ENCODE assay signal across 8 cellular contexts in the genomic region with DNA sequence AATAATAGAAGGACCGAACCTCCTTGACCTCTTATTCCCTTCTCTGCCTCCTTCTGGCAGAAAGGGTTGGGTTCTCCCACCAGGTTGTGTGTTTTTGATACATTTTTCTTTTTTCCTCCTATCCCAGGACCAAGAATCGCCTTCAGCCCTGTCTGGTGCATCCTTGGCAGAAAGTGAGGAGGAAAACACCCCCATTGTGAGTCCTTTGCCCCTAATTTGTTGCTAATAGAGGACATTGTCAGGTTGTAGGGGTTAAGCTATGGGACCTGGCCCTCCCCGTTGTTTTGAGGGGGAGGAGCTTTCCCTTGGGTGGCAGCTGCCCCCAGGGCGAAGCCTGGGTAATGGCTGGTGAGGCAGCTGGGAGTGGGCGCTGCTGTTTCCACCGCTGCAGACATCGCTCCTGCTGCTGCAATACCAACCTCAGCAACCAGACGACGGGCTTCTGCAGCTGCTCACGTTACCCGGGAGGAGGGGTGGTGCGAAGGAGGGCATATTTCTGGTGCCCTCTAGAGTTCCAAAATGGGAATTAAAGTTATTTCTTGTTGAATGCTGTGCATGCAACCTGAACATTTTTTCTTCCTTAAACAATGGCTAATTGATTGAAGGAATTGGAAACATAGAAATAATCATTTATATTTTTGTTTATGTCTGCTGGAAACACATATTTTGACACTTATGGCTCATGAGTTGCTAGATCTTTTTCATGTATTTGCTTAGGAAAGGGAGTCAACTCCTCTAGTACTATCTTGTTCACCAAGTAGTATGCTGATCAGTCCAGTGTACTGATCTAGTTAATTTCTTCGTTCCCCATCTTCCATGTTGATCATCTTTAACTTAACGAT. TPM values are rescaled to one million over a fixed set of nuclear protein-coding genes. Genes with fewer than 3 reads are reported as not detected.
DNase-seq lines count a peak whose midpoint lies in the region; ATAC-seq, FAIRE-seq and TF ChIP-seq lines count a peak whose summit lies in the region.

No MANE protein-coding gene starts in this region.

- H3K9me3 ChIP-seq in HUES6 (ENCODE audit: control insufficient read depth, insufficient read depth, low read depth, low read length) (no peaks in the 10 kb centered on the region), NT2/D1 (ENCODE audit: insufficient read depth, low read length) (no peaks in the 10 kb centered on the region), endothelial cell of umbilical vein (replicated peaks; ENCODE audit: control insufficient read depth, insufficient read depth, low read length) (no peaks in the 10 kb centered on the region), mononuclear cell (ENCODE audit: low read depth, low read length) (no peaks in the 10 kb centered on the region)

- H3K4me3 ChIP-seq in HUES6 (ENCODE audit: low read depth, low read length) (peak overlapping the region; percentile 90), NT2/D1 (ENCODE audit: insufficient read length, low read depth) (peak overlapping the region; percentile 64), endothelial cell of umbilical vein (replicated peaks in 1 of 3; ENCODE audit: insufficient read depth in 1 of 3, low read depth in 1 of 3, low read length in 3 of 3) (peak overlapping the region; percentile 74 to 97 (median 97)), mononuclear cell (ENCODE audit: low read length) (peak overlapping the region; percentile 73)

- H3K9me1 ChIP-seq in endothelial cell of umbilical vein (replicated peaks; ENCODE audit: control insufficient read depth, extremely low read depth, insufficient read depth, low read length) = peaks cover 2% of the 10 kb centered on the region

- H4K20me1 ChIP-seq in endothelial cell of umbilical vein (replicated peaks; ENCODE audit: control insufficient read depth, extremely low read depth, insufficient read depth, low read length) = peaks cover 8% of the 10 kb centered on the region

- FAIRE-seq in D721Med (lab: Jason Lieb, UNC) (no peak), endothelial cell of umbilical vein (lab: Jason Lieb, UNC) (peak; percentile 82)

- H3K4me1 ChIP-seq in HUES6 (ENCODE audit: control insufficient read depth, insufficient read depth, low read length) (peaks cover 12% of the 10 kb centered on the region), NT2/D1 (ENCODE audit: insufficient read depth, insufficient read length) (no peaks in the 10 kb centered on the region), endothelial cell of umbilical vein (ENCODE audit: control insufficient read depth, extremely low read depth, insufficient read depth, low read length) (peaks cover 25% of the 10 kb centered on the region), mononuclear cell (ENCODE audit: insufficient read depth, low read length) (peaks cover 35% of the 10 kb centered on the region)

- H3K36me3 ChIP-seq in HUES6 (ENCODE audit: control insufficient read depth, insufficient read depth, low read length) (peaks cover 40% of the 10 kb centered on the region), NT2/D1 (ENCODE audit: insufficient read depth, insufficient read length, low read length) (peaks cover 5% of the 10 kb centered on the region), endothelial cell of umbilical vein (ENCODE audit: control insufficient read depth in 2 of 2, extremely low read depth in 1 of 2, insufficient read depth in 2 of 2, low read length in 2 of 2) (peaks cover 0 to 4% of the 10 kb centered on the region in 2 experiments)

- CTCF ChIA-PET in endothelial cell of umbilical vein (lab: Charles Lee) = interaction anchor here (0.6 to 1.2 kb wide), 11 partner anchors 9 to 114 kb away, joined by 3 to 30 read pairs (median 4); partner anchors contain the start of gene ZMYM5

- peaks cover 50% of the 10 kb centered on the region for H3K79me2 ChIP-seq in endothelial cell of umbilical vein (ENCODE audit: control insufficient read depth, insufficient read depth, low read length)

- DNase-seq in D721Med (ENCODE audit: insufficient read length, low spot score) = no peak
- DNase-seq in NT2/D1 (ENCODE audit: low read depth, low spot score) = no peak
- DNase-seq in activated CD8-positive, alpha-beta memory T cell treated with anti-CD3 and anti-CD28 coated beads, Interleukin-2, amount 50 U/mL, for 4 hours = peak; percentile 79
- DNase-seq in endothelial cell of umbilical vein (ENCODE audit: low read depth, low spot score) = peak; percentile 91
- DNase-seq in stimulated activated CD8-positive, alpha-beta memory T cell treated with anti-CD3 and anti-CD28 coated beads, Interleukin-2, amount 100 ng/mL, for 48 hours (ENCODE audit: low read depth in 2 of 2) = peak; percentile 68 to 72

- TF ChIP-seq CTCF in D721Med (IDR thresholded peaks at IDR 0.05; ENCODE audit: insufficient read depth, missing control alignments) (peak; percentile 72), endothelial cell of umbilical vein (IDR thresholded peaks at IDR 0.05; ENCODE audit: extremely low read depth in 1 of 2, insufficient read depth in 1 of 2, low read depth in 1 of 2, low read length in 2 of 2) (peak; percentile 70 to 75)

- BruUV-seq in endothelial cell of umbilical vein (replicated peaks; lab: Mats Ljungman, UMichigan) = no TSS peak

- POLR2A ChIA-PET in endothelial cell of umbilical vein (lab: Charles Lee) = no interaction called here

- H3K27ac ChIP-seq in HUES6 (ENCODE audit: low read depth, low read length) (peak overlapping the region; percentile 92), endothelial cell of umbilical vein (ENCODE audit: insufficient read depth, low read depth, low read length) (peak overlapping the region; percentile 82)

- ATAC-seq in GM21390 (IDR thresholded peaks at IDR 0.05; ENCODE audit: unreplicated experiment) = peak; percentile 36

- H3K27me3 ChIP-seq in HUES6 (ENCODE audit: control insufficient read depth, insufficient read depth, low read length) (no peaks in the 10 kb centered on the region), NT2/D1 (ENCODE audit: insufficient read depth, insufficient read length) (no peaks in the 10 kb centered on the region), endothelial cell of umbilical vein (ENCODE audit: control insufficient read depth in 2 of 2, insufficient read depth in 2 of 2, low read length in 2 of 2) (peaks cover 3 to 10% of the 10 kb centered on the region in 2 experiments), mononuclear cell (ENCODE audit: insufficient read depth, low read length) (no peaks in the 10 kb centered on the region)

- intact Hi-C loops in endothelial cell of umbilical vein (cut with micrococcal nuclease) = loop anchor here (2.0 kb wide), 2 partner anchors 33 to 177 kb away; partner anchors contain the start of gene PSPC1

- H2AFZ ChIP-seq in endothelial cell of umbilical vein (ENCODE audit: low read depth, low read length) = peak overlapping the region; percentile 80

- peak overlapping the region; percentile 97 for H3K4me2 ChIP-seq in endothelial cell of umbilical vein (ENCODE audit: insufficient read depth, low read length)

- dilution Hi-C loops in endothelial cell of umbilical vein (cut with MboI; ENCODE audit: extremely low pct_ligation_motif_present, low sequenced_read_pairs) = no loop called here

- no peak for TF ChIP-seq POLR2A in endothelial cell of umbilical vein (IDR thresholded peaks at IDR 0.05; ENCODE audit: low read depth, low read length)

- H3K9ac ChIP-seq in HUES6 (ENCODE audit: low read length) = peak overlapping the region; percentile 89
- peak overlapping the region; percentile 77 for H3K9ac ChIP-seq in NT2/D1 (ENCODE audit: insufficient read length, low read depth)
- peak overlapping the region; percentile 87 for H3K9ac ChIP-seq in endothelial cell of umbilical vein (replicated peaks; ENCODE audit: extremely low read depth, insufficient read depth, low read length)

TF ChIP-seq in endothelial cell of umbilical vein, 7 proteins besides CTCF, POLR2A, EP300 and RAD21:
- TF ChIP-seq MAX (IDR thresholded peaks at IDR 0.05; ENCODE audit: insufficient read depth, insufficient read length) = no peak
- TF ChIP-seq POLR2AphosphoS5 (IDR thresholded peaks at IDR 0.05; ENCODE audit: insufficient read depth, low read depth, low read length) = no peak
- no peak for TF ChIP-seq MYC (IDR thresholded peaks at IDR 0.05; ENCODE audit: low read depth, low read length)
- TF ChIP-seq EZH2 (IDR thresholded peaks at IDR 0.05; ENCODE audit: borderline replicate concordance, low read depth, low read length, severe bottlenecking) = no peak
- TF ChIP-seq JUN (IDR thresholded peaks at IDR 0.05; ENCODE audit: borderline replicate concordance, insufficient read depth, insufficient read length, low read depth) = no peak
- TF ChIP-seq FOS (IDR thresholded peaks at IDR 0.05; ENCODE audit: borderline replicate concordance, insufficient read depth, low read length) = no peak
- TF ChIP-seq GATA2 (IDR thresholded peaks at IDR 0.05; ENCODE audit: insufficient read depth, insufficient read length, low read depth, low read length) = no peak

RNA-seq across cellular contexts. Expression of gene ZMYM2, which starts 1.5 kb away (rescaled TPM):
- total RNA-seq in endothelial cell of umbilical vein (75.3 and 77.7 TPM in 2 replicates), mononuclear cell (120 TPM)
- 10.9 and 14.7 TPM in 2 replicates for polyA plus RNA-seq in endothelial cell of umbilical vein
- 14.6 and 16.3 TPM in 2 replicates for polyA plus RNA-seq in endothelial cell of umbilical vein (2011; cell fraction: cytosol; rRNA removed)
- 70.5 and 90.3 TPM in 2 replicates for polyA plus RNA-seq in endothelial cell of umbilical vein (2011; cell fraction: nucleus; rRNA removed)
- 39.6 and 43.9 TPM in 2 replicates for polyA plus RNA-seq in endothelial cell of umbilical vein (2012)
- polyA minus RNA-seq in endothelial cell of umbilical vein = 56.5 and 61.8 TPM in 2 replicates
- 12.6 TPM for polyA minus RNA-seq in endothelial cell of umbilical vein (2011; cell fraction: cytosol; rRNA and poly(A)+ RNA removed)
- polyA minus RNA-seq in endothelial cell of umbilical vein (2011; cell fraction: nucleus; rRNA and poly(A)+ RNA removed) = 136 and 191 TPM in 2 replicates

Comparison
In these comparisons a context has a peak if more than half of its experiments do, and no peak if none do; other contexts are left out.
1. DNase-seq: peak in activated CD8-positive, alpha-beta memory T cell treated with anti-CD3 and anti-CD28 coated beads, Interleukin-2, amount 50 U/mL, for 4 hours (single experiment), endothelial cell of umbilical vein (single experiment) and stimulated activated CD8-positive, alpha-beta memory T cell treated with anti-CD3 and anti-CD28 coated beads, Interleukin-2, amount 100 ng/mL, for 48 hours (2 of 2); none in D721Med (single experiment) and NT2/D1 (single experiment).
2. Peak in every context shown above with its lines, with median percentiles within 50 percentile points of each other: H3K4me3 ChIP-seq and H3K9ac ChIP-seq.